ENCODE assay signal across 1 cellular context in the genomic region with DNA sequence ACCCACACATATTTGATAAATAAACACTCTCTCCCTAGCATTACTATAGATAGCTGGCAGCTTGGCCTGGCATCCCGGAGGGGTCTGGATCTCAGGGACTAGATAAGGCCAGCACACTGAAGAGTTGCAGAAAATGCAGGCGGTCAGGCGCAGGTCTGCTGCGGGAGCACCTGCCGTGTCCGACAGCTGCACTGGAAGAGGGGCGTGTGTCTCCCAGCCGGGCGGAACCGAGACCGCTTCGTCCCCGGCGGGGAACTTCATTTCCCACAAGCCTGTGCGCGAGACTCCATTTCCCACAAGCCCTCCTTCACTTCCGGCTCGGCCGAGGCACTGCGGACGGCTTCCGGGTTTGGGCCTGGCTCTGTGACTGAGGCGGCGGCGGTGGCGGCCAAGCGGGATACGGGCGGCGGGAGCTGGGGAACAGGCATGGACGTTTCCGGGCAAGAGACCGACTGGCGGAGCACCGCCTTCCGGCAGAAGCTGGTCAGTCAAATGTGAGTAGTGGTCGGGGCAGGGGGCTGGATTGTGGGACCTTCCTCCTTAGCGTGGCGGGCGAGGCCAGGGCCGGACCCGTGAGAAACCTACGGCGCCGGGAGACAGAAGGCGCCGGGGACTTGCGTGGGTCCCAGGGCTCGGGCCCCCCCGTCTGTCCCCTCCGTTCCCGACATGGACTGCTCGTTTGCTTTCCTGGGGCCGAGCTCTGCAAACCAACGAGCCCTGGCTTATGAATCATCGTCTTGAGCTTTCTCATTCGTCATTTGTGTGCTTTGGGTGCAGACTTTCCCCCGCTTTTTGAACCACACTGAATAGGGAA.
A peak's percentile ranks its signal among the peaks of the same experiment; 100 is the strongest.
TF ChIP-seq lines count a peak whose summit lies in the region.

A gene with protein sequence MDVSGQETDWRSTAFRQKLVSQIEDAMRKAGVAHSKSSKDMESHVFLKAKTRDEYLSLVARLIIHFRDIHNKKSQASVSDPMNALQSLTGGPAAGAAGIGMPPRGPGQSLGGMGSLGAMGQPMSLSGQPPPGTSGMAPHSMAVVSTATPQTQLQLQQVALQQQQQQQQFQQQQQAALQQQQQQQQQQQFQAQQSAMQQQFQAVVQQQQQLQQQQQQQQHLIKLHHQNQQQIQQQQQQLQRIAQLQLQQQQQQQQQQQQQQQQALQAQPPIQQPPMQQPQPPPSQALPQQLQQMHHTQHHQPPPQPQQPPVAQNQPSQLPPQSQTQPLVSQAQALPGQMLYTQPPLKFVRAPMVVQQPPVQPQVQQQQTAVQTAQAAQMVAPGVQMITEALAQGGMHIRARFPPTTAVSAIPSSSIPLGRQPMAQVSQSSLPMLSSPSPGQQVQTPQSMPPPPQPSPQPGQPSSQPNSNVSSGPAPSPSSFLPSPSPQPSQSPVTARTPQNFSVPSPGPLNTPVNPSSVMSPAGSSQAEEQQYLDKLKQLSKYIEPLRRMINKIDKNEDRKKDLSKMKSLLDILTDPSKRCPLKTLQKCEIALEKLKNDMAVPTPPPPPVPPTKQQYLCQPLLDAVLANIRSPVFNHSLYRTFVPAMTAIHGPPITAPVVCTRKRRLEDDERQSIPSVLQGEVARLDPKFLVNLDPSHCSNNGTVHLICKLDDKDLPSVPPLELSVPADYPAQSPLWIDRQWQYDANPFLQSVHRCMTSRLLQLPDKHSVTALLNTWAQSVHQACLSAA (plus strand): TSS at position 358 of the 814 bp plus-strand sequence. CDS start 69 bp downstream, at position 427.

TF ChIP-seq in H1, 55 proteins besides CTCF, POLR2A, EP300 and RAD21:
- TF ChIP-seq JUN (IDR thresholded peaks at IDR 0.05; ENCODE audit: low read depth, low read length): no peak
- peak; percentile 98 for TF ChIP-seq GABPA (IDR thresholded peaks at IDR 0.05; ENCODE audit: borderline replicate concordance, insufficient read depth, low read length)
- TF ChIP-seq, protein P1, sequence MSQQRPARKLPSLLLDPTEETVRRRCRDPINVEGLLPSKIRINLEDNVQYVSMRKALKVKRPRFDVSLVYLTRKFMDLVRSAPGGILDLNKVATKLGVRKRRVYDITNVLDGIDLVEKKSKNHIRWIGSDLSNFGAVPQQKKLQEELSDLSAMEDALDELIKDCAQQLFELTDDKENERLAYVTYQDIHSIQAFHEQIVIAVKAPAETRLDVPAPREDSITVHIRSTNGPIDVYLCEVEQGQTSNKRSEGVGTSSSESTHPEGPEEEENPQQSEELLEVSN (IDR thresholded peaks at IDR 0.05): peak; percentile 78; the same call in 1 of the 2 replicates
- TF ChIP-seq EZH2 (IDR thresholded peaks at IDR 0.05; ENCODE audit: low read depth, low read length, severe bottlenecking): no peak
- TF ChIP-seq SAP30 (IDR thresholded peaks at IDR 0.05; ENCODE audit: insufficient read depth, insufficient replicate concordance, low read length): peak; percentile 44
- no peak for TF ChIP-seq TEAD4 (IDR thresholded peaks at IDR 0.05; ENCODE audit: low read depth, low read length)
- peak; percentile 75; the same call in 1 of the 2 replicates for TF ChIP-seq RBBP5 (IDR thresholded peaks at IDR 0.05; ENCODE audit: borderline replicate concordance, low read depth, low read length)
- peak; percentile 61; the same call in 1 of the 2 replicates for TF ChIP-seq TAF1 (IDR thresholded peaks at IDR 0.05; ENCODE audit: low read depth, low read length)
- TF ChIP-seq SIRT6 (IDR thresholded peaks at IDR 0.05; ENCODE audit: low read length): no peak
- TF ChIP-seq CHD2 (IDR thresholded peaks at IDR 0.05; ENCODE audit: low read length): peak; percentile 57; the same call in 1 of the 2 replicates
- no peak for TF ChIP-seq GTF2F1 (IDR thresholded peaks at IDR 0.05; ENCODE audit: borderline replicate concordance, low read depth, low read length)
- no peak for TF ChIP-seq NANOG (IDR thresholded peaks at IDR 0.05; ENCODE audit: insufficient read depth, low read depth, low read length, poor library complexity, severe bottlenecking)
- TF ChIP-seq, protein P2, sequence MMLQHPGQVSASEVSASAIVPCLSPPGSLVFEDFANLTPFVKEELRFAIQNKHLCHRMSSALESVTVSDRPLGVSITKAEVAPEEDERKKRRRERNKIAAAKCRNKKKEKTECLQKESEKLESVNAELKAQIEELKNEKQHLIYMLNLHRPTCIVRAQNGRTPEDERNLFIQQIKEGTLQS (IDR thresholded peaks at IDR 0.05; ENCODE audit: insufficient read depth, low read depth, low read length): 0 out of 2 replicates have a peak, but pooled peaks have one; percentile 35
- TF ChIP-seq RFX5 (IDR thresholded peaks at IDR 0.05; ENCODE audit: borderline replicate concordance, low read depth, low read length): no peak
- TF ChIP-seq EGR1 (IDR thresholded peaks at IDR 0.05; ENCODE audit: borderline replicate concordance, low read depth, low read length): peak; percentile 52; the same call in 1 of the 2 replicates
- TF ChIP-seq TCF12 (IDR thresholded peaks at IDR 0.05; ENCODE audit: low read depth, low read length): no peak
- peak; percentile 73 for TF ChIP-seq TBP (IDR thresholded peaks at IDR 0.05; ENCODE audit: low read depth, low read length)
- TF ChIP-seq HDAC6 (IDR thresholded peaks at IDR 0.05; ENCODE audit: low read depth, low read length): no peak
- TF ChIP-seq TAF7 (optimal IDR thresholded peaks at IDR 0.05; ENCODE audit: borderline replicate concordance, low read depth, low read length): peak; percentile 53
- TF ChIP-seq SP2 (IDR thresholded peaks at IDR 0.05; ENCODE audit: low read length): no peak
- TF ChIP-seq CEBPB (IDR thresholded peaks at IDR 0.05; ENCODE audit: low read depth, low read length): no peak
- no peak; the same call in 1 of the 2 replicates for TF ChIP-seq POU5F1 (IDR thresholded peaks at IDR 0.05; ENCODE audit: low read depth, low read length)
- TF ChIP-seq SIX5 (IDR thresholded peaks at IDR 0.05; ENCODE audit: low read depth, low read length): peak; percentile 96
- TF ChIP-seq CREB1 (IDR thresholded peaks at IDR 0.05): peak; percentile 17
- TF ChIP-seq PHF8 (conservative IDR thresholded peaks at IDR 0.05; ENCODE audit: low read depth, low read length): peak; percentile 77
- TF ChIP-seq, protein P3, sequence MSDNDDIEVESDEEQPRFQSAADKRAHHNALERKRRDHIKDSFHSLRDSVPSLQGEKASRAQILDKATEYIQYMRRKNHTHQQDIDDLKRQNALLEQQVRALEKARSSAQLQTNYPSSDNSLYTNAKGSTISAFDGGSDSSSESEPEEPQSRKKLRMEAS (IDR thresholded peaks at IDR 0.05): no peak; the same call in 1 of the 2 replicates
- TF ChIP-seq BRCA1 (IDR thresholded peaks at IDR 0.05; ENCODE audit: low read depth, low read length): no peak
- peak in 1 of 2 experiments; percentile 92; a peak in 2 of 4 replicates for TF ChIP-seq SIN3A (conservative IDR thresholded peaks at IDR 0.05 in 1 of 2, IDR thresholded peaks at IDR 0.05 in 1 of 2; ENCODE audit: low read depth in 1 of 2, low read length in 2 of 2)
- TF ChIP-seq KDM4A (IDR thresholded peaks at IDR 0.05; ENCODE audit: low read depth, low read length, severe bottlenecking): peak; percentile 63
- TF ChIP-seq JUND (IDR thresholded peaks at IDR 0.05; ENCODE audit: low read length): no peak
- TF ChIP-seq ASH2L (IDR thresholded peaks at IDR 0.05; ENCODE audit: low read length): peak; percentile 93
- peak; percentile 78 for TF ChIP-seq YY1 (IDR thresholded peaks at IDR 0.05; ENCODE audit: low read depth, low read length)
- TF ChIP-seq POLR2AphosphoS5 (IDR thresholded peaks at IDR 0.05; ENCODE audit: low read depth, low read length): peak; percentile 74; the same call in 1 of the 2 replicates
